Comparison of ENCODE assay signal across 11 cellular contexts in genomic region chr9:131671150-131671549, GRCh38.
DNase-seq lines count a peak whose midpoint lies in the region; ATAC-seq and FAIRE-seq lines count a peak whose summit lies in the region.
"Had no signal": no experiment of that assay in that cellular context is flagged by ENCODE, and none has a peak within 500 bp of the region (broad histone marks: within the 10 kb centered on the region; RNA-seq: fewer than 3 reads in every experiment).

No MANE protein-coding gene starts in this region.

- peak overlapping the region; percentile 96 for H3K27ac Mint-ChIP-seq in activated CD4-positive, alpha-beta T cell treated with anti-CD3 and anti-CD28 coated beads for 36 hours
- H3K27ac Mint-ChIP-seq in activated CD4-positive, alpha-beta memory T cell treated with anti-CD3 and anti-CD28 coated beads for 36 hours: peak overlapping the region; percentile 99
- peak overlapping the region; percentile 3 to 77 for H3K27ac Mint-ChIP-seq in stimulated activated naive CD8-positive, alpha-beta T cell treated with anti-CD3 and anti-CD28 coated beads, Interleukin-15, amount 100 ng/mL, for 72 hours

- peak; percentile 22 for DNase-seq in activated CD4-positive, alpha-beta T cell treated with anti-CD3 and anti-CD28 coated beads for 36 hours
- DNase-seq in activated CD4-positive, alpha-beta T cell treated with anti-CD3 and anti-CD28 coated beads for 1 hour: no peak
- no peak for DNase-seq in activated CD4-positive, alpha-beta memory T cell treated with anti-CD3 and anti-CD28 coated beads for 36 hours
- DNase-seq in left kidney (ENCODE audit: low read depth, low spot score) (peak; percentile 32), HTR-8/SVneo (ENCODE audit: insufficient read length, low spot score) (no peak), NCI-H524 (lab: John Stamatoyannopoulos, UW) (no peak), COLO668 (lab: John Stamatoyannopoulos, UW; ENCODE audit: unreplicated experiment) (no peak)
- no peak for DNase-seq in stimulated activated naive CD8-positive, alpha-beta T cell treated with anti-CD3 and anti-CD28 coated beads, Interleukin-15, amount 100 ng/mL, for 72 hours
- DNase-seq: GDM1, NCI-H2081 treated with DMSO at 0.1 percent for 48 hours had no signal

- no peaks in the 10 kb centered on the region for H3K27me3 Mint-ChIP-seq in activated CD4-positive, alpha-beta T cell treated with anti-CD3 and anti-CD28 coated beads for 36 hours
- no peaks in the 10 kb centered on the region for H3K27me3 Mint-ChIP-seq in activated CD4-positive, alpha-beta memory T cell treated with anti-CD3 and anti-CD28 coated beads for 36 hours
- no peaks in the 10 kb centered on the region for H3K27me3 Mint-ChIP-seq in stimulated activated naive CD8-positive, alpha-beta T cell treated with anti-CD3 and anti-CD28 coated beads, Interleukin-15, amount 100 ng/mL, for 72 hours

- no peaks in the 10 kb centered on the region for H3K9me3 Mint-ChIP-seq in activated CD4-positive, alpha-beta T cell treated with anti-CD3 and anti-CD28 coated beads for 36 hours (ENCODE audit: low read depth)
- no peaks in the 10 kb centered on the region for H3K9me3 Mint-ChIP-seq in activated CD4-positive, alpha-beta memory T cell treated with anti-CD3 and anti-CD28 coated beads for 36 hours
- no peaks in the 10 kb centered on the region for H3K9me3 Mint-ChIP-seq in stimulated activated naive CD8-positive, alpha-beta T cell treated with anti-CD3 and anti-CD28 coated beads, Interleukin-15, amount 100 ng/mL, for 72 hours

- peak overlapping the region; percentile 24 for H3K4me3 Mint-ChIP-seq in activated CD4-positive, alpha-beta T cell treated with anti-CD3 and anti-CD28 coated beads for 36 hours
- H3K4me3 Mint-ChIP-seq in activated CD4-positive, alpha-beta memory T cell treated with anti-CD3 and anti-CD28 coated beads for 36 hours: peak overlapping the region; percentile 50
- peak overlapping the region in 1 of 2 donors; percentile 45 for H3K4me3 Mint-ChIP-seq in stimulated activated naive CD8-positive, alpha-beta T cell treated with anti-CD3 and anti-CD28 coated beads, Interleukin-15, amount 100 ng/mL, for 72 hours

- CTCF ChIA-PET in activated CD4-positive, alpha-beta T cell treated with anti-CD3 and anti-CD28 coated beads for 36 hours (lab: Charles Lee): no interaction called here
- CTCF ChIA-PET in activated CD4-positive, alpha-beta memory T cell treated with anti-CD3 and anti-CD28 coated beads for 36 hours (lab: Charles Lee): interaction anchor here (0.9 to 3.8 kb wide), 3 partner anchors 37 to 68 kb away, joined by 4 to 19 read pairs (median 4); no protein-coding TSS in a partner anchor

- intact Hi-C loops in activated CD4-positive, alpha-beta T cell treated with anti-CD3 and anti-CD28 coated beads for 36 hours (cut with DNase I, micrococcal nuclease): no loop called here
- intact Hi-C loops in activated CD4-positive, alpha-beta memory T cell treated with anti-CD3 and anti-CD28 coated beads for 36 hours (cut with micrococcal nuclease): no loop called here

- no peak for FAIRE-seq in HTR-8/SVneo (lab: Jason Lieb, UNC)
- FAIRE-seq: A204.1 had no signal

- POLR2A ChIA-PET in activated CD4-positive, alpha-beta T cell treated with anti-CD3 and anti-CD28 coated beads for 36 hours (lab: Charles Lee): no interaction called here
- POLR2A ChIA-PET in activated CD4-positive, alpha-beta memory T cell treated with anti-CD3 and anti-CD28 coated beads for 36 hours (lab: Charles Lee): no interaction called here

- peaks cover 91% of the 10 kb centered on the region for H3K4me1 Mint-ChIP-seq in activated CD4-positive, alpha-beta T cell treated with anti-CD3 and anti-CD28 coated beads for 36 hours
- peaks cover 96% of the 10 kb centered on the region for H3K4me1 Mint-ChIP-seq in activated CD4-positive, alpha-beta memory T cell treated with anti-CD3 and anti-CD28 coated beads for 36 hours (ENCODE audit: low read depth)
- peaks cover 90% of the 10 kb centered on the region for H3K4me1 Mint-ChIP-seq in stimulated activated naive CD8-positive, alpha-beta T cell treated with anti-CD3 and anti-CD28 coated beads, Interleukin-15, amount 100 ng/mL, for 72 hours

- peaks cover 22% of the 10 kb centered on the region for H3K36me3 Mint-ChIP-seq in activated CD4-positive, alpha-beta T cell treated with anti-CD3 and anti-CD28 coated beads for 36 hours (ENCODE audit: low read depth)
- H3K36me3 Mint-ChIP-seq in activated CD4-positive, alpha-beta memory T cell treated with anti-CD3 and anti-CD28 coated beads for 36 hours: peaks cover 16% of the 10 kb centered on the region

- no peak for ATAC-seq in activated CD4-positive, alpha-beta T cell treated with anti-CD3 and anti-CD28 coated beads for 36 hours
- ATAC-seq in stimulated activated naive CD8-positive, alpha-beta T cell treated with anti-CD3 and anti-CD28 coated beads, Interleukin-15, amount 100 ng/mL, for 72 hours: no peak

Comparison
In these comparisons a context has a peak if more than half of its experiments do, and no peak if none do; other contexts are left out.
1. DNase-seq: peak in activated CD4-positive, alpha-beta T cell treated with anti-CD3 and anti-CD28 coated beads for 36 hours (single experiment) and left kidney (single experiment); none in activated CD4-positive, alpha-beta T cell treated with anti-CD3 and anti-CD28 coated beads for 1 hour (single experiment), activated CD4-positive, alpha-beta memory T cell treated with anti-CD3 and anti-CD28 coated beads for 36 hours (single experiment), stimulated activated naive CD8-positive, alpha-beta T cell treated with anti-CD3 and anti-CD28 coated beads, Interleukin-15, amount 100 ng/mL, for 72 hours (0 of 2), HTR-8/SVneo (single experiment), NCI-H524 (0 of 2) and COLO668 (single experiment).
2. H3K27ac Mint-ChIP-seq: peak in every context shown above with its lines; median percentile 99 in activated CD4-positive, alpha-beta memory T cell treated with anti-CD3 and anti-CD28 coated beads for 36 hours; 96 in activated CD4-positive, alpha-beta T cell treated with anti-CD3 and anti-CD28 coated beads for 36 hours; 40 in stimulated activated naive CD8-positive, alpha-beta T cell treated with anti-CD3 and anti-CD28 coated beads, Interleukin-15, amount 100 ng/mL, for 72 hours.